Comparison of ENCODE assay signal across 9 cellular contexts in the genomic region with DNA sequence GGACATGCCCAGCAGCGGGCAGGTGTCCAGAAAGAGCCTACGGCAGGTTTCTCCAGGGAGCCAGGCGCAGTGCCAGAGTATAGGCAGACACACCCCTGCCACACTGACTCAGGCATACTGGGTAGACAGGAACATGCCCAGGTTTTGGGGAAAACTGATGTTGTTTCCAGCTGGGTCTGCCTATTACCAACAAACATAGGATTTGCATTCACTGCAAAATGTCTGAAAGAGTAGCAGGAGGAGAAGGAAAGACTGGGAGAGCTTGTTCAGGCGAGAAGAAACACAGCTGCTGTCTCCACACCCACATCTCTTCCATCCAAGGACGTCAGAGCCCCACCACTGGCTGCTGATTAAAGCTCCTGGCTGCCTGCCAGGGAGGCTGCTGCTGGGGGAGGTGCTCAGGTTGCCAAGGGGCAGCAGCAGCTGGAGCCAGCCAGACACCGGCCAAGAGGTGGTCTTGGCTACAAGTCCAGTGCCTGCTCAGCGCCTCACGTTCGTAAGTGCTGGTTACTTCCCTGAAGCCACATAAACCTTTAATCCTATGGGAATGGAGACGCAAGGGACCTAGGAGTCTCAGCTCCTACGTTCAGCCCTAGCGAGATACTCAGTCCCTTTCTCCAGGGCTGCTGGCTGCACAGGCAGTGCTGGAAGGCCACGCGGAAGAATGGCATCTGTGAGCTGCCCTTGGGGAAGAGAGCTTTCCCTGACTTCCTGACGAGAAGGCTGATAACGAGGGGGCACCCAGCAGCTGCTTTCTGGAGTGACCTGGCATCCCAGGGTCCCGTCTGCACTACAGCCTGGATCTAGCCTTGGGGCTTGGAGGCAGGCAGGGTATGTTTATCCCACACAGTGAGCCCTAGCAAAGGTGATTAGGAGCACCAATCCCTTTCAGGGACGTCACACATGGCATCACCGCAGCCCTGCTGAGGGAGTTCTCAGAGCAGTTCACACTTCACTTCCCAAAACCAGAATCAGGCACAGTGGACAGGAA. TPM values are rescaled to one million over a fixed set of nuclear protein-coding genes. Genes with fewer than 3 reads are reported as not detected.
DNase-seq lines count a peak whose midpoint lies in the region; ATAC-seq, FAIRE-seq and TF ChIP-seq lines count a peak whose summit lies in the region.
"Had no signal": no experiment of that assay in that cellular context is flagged by ENCODE, and none has a peak within 500 bp of the region (broad histone marks: within the 10 kb centered on the region; RNA-seq: fewer than 3 reads in every experiment).

No MANE protein-coding gene starts in this region.

- peak; percentile 51 for DNase-seq in activated CD8-positive, alpha-beta memory T cell treated with anti-CD3 and anti-CD28 coated beads, Interleukin-2, amount 10 ng/mL, durations not matched to agents 7 days and 5 days
- no peak for DNase-seq in activated CD8-positive, alpha-beta memory T cell treated with anti-CD3 and anti-CD28 coated beads for 24 hours
- DNase-seq in NCI-H510A (lab: John Stamatoyannopoulos, UW) (peak; percentile 91), foreskin fibroblast (peak; percentile 74 to 86), pancreas (peak; percentile 83 to 94 (median 90)), GF-D8 (lab: John Stamatoyannopoulos, UW) (no peak)
- DNase-seq in activated T-cell treated with anti-CD3 and anti-CD28 coated beads, Interleukin-2, amount 50 U/mL, for 48 hours: peak; percentile 45 to 49
- DNase-seq: CD4-positive, CD25-positive, alpha-beta regulatory T cell had no signal

- no peak overlapping the region for H3K4me3 Mint-ChIP-seq in activated CD8-positive, alpha-beta memory T cell treated with anti-CD3 and anti-CD28 coated beads, Interleukin-2, amount 10 ng/mL, durations not matched to agents 7 days and 5 days

- H3K4me1 Mint-ChIP-seq in activated CD8-positive, alpha-beta memory T cell treated with anti-CD3 and anti-CD28 coated beads, Interleukin-2, amount 10 ng/mL, durations not matched to agents 7 days and 5 days: peaks cover 42% of the 10 kb centered on the region

- no peaks in the 10 kb centered on the region for H3K36me3 ChIP-seq in pancreas

- H3K4me3 ChIP-seq in foreskin fibroblast (ENCODE audit: low read depth in 1 of 2, low read length in 2 of 2): no peak overlapping the region
- H3K4me3 ChIP-seq in pancreas: no peak overlapping the region

- H3K27me3 Mint-ChIP-seq in activated CD8-positive, alpha-beta memory T cell treated with anti-CD3 and anti-CD28 coated beads, Interleukin-2, amount 10 ng/mL, durations not matched to agents 7 days and 5 days: peaks cover 18% of the 10 kb centered on the region

- FAIRE-seq in pancreas (lab: Jason Lieb, UNC): no peak

- no peaks in the 10 kb centered on the region for H3K9me3 Mint-ChIP-seq in activated CD8-positive, alpha-beta memory T cell treated with anti-CD3 and anti-CD28 coated beads, Interleukin-2, amount 10 ng/mL, durations not matched to agents 7 days and 5 days (ENCODE audit: low read depth)
- H3K9me3 Mint-ChIP-seq: CD4-positive, CD25-positive, alpha-beta regulatory T cell had no signal

- H3K9me3 ChIP-seq in pancreas: no peaks in the 10 kb centered on the region

- WGBS in pancreas, 2 donors: 6 to 7% methylated on average over 19 of the region's 19 CpGs

- peak overlapping the region; percentile 57 to 83 (median 71) for H3K27ac ChIP-seq in pancreas

- H3K27me3 ChIP-seq in pancreas: no peaks in the 10 kb centered on the region

- no peak overlapping the region for H3K27ac Mint-ChIP-seq in activated CD8-positive, alpha-beta memory T cell treated with anti-CD3 and anti-CD28 coated beads, Interleukin-2, amount 10 ng/mL, durations not matched to agents 7 days and 5 days

- ATAC-seq in activated CD8-positive, alpha-beta memory T cell treated with anti-CD3 and anti-CD28 coated beads, Interleukin-2, amount 10 ng/mL, durations not matched to agents 7 days and 5 days: no peak
- ATAC-seq in pancreas (peak; percentile 51 to 63 (median 60)), GM21717 (IDR thresholded peaks at IDR 0.05; ENCODE audit: unreplicated experiment) (no peak)

- no peak for TF ChIP-seq CTCF in foreskin fibroblast (IDR thresholded peaks at IDR 0.05; ENCODE audit: low read depth, low read length)
- no peak for TF ChIP-seq CTCF in pancreas (IDR thresholded peaks at IDR 0.05)

- CTCF ChIA-PET in activated CD8-positive, alpha-beta memory T cell treated with anti-CD3 and anti-CD28 coated beads, Interleukin-2, amount 10 ng/mL, durations not matched to agents 7 days and 5 days (lab: Charles Lee): interaction anchor here (0.9 to 13.8 kb wide), 15 partner anchors 10 to 138 kb away, joined by 3 to 183 read pairs (median 7); no protein-coding TSS in a partner anchor

- no peaks in the 10 kb centered on the region for H3K36me3 Mint-ChIP-seq in activated CD8-positive, alpha-beta memory T cell treated with anti-CD3 and anti-CD28 coated beads, Interleukin-2, amount 10 ng/mL, durations not matched to agents 7 days and 5 days
- H3K36me3 Mint-ChIP-seq: CD4-positive, CD25-positive, alpha-beta regulatory T cell had no signal

- peaks cover 24 to 64% (median 39%) of the 10 kb centered on the region in 3 donors for H3K4me1 ChIP-seq in pancreas

- intact Hi-C loops in pancreas (cut with DNase I): loop anchor here in 2 of 3 donors (5.0 to 10.0 kb wide), 2 partner anchors 88 to 90 kb away; no protein-coding TSS in a partner anchor

RNA-seq across cellular contexts. Expression of gene PLEKHG3, which starts 58.1 kb away (rescaled TPM):
- total RNA-seq in activated CD8-positive, alpha-beta memory T cell treated with anti-CD3 and anti-CD28 coated beads, Interleukin-2, amount 10 ng/mL, durations not matched to agents 7 days and 5 days: 10 to 100 TPM; 11.9 to 28.2 TPM
- 10 to 100 TPM; 33.3 to 60.7 (median 41.0) TPM for total RNA-seq in pancreas
- polyA plus RNA-seq in pancreas: 10 to 100 TPM; 33.8 to 42.0 TPM

Comparison
In these comparisons a context has a peak if more than half of its experiments do, and no peak if none do; other contexts are left out.
1. DNase-seq: peak in activated CD8-positive, alpha-beta memory T cell treated with anti-CD3 and anti-CD28 coated beads, Interleukin-2, amount 10 ng/mL, durations not matched to agents 7 days and 5 days (single experiment), NCI-H510A (single experiment), activated T-cell treated with anti-CD3 and anti-CD28 coated beads, Interleukin-2, amount 50 U/mL, for 48 hours (2 of 2), foreskin fibroblast (2 of 2) and pancreas (6 of 6); none in activated CD8-positive, alpha-beta memory T cell treated with anti-CD3 and anti-CD28 coated beads for 24 hours (single experiment) and GF-D8 (single experiment).
2. ATAC-seq: peak in pancreas (4 of 4); none in activated CD8-positive, alpha-beta memory T cell treated with anti-CD3 and anti-CD28 coated beads, Interleukin-2, amount 10 ng/mL, durations not matched to agents 7 days and 5 days (single experiment) and GM21717 (single experiment).